30 cellular contexts compared by ENCODE assay signal in genomic region chr10:71406878-71407277, GRCh38. TPM values are rescaled to one million over a fixed set of nuclear protein-coding genes. Genes with fewer than 3 reads are reported as not detected.
"Had no signal": no experiment of that assay in that cellular context is flagged by ENCODE, and none has a peak within 500 bp of the region (broad histone marks: within the 10 kb centered on the region; RNA-seq: fewer than 3 reads in every experiment).

No MANE protein-coding gene starts in this region.

- ATAC-seq: left colon; left ventricle myocardium superior; lower lobe of right lung; naive thymus-derived CD8-positive, alpha-beta T cell; psoas muscle; right cardiac atrium; stimulated activated memory B cell treated with anti-CD40 and anti-IgM and Interleukin-4, amounts not matched to agents 10 μg/mL and 1 μg/mL and 100 μg/mL, for 72 hours; stimulated activated naive CD8-positive, alpha-beta T cell treated with anti-CD3 and anti-CD28 coated beads, Interleukin-15, Interleukin-2, amounts not matched to agents 100 U/mL and 50 U/mL, for 24 hours had no signal

- H3K27ac Mint-ChIP-seq: immature natural killer cell; naive thymus-derived CD8-positive, alpha-beta T cell; nephron progenitor cell; stimulated activated memory B cell treated with anti-CD40 and anti-IgM and Interleukin-4, amounts not matched to agents 10 μg/mL and 1 μg/mL and 100 μg/mL, for 72 hours had no signal

- H3K4me3 Mint-ChIP-seq: immature natural killer cell; naive thymus-derived CD8-positive, alpha-beta T cell; nephron progenitor cell; stimulated activated memory B cell treated with anti-CD40 and anti-IgM and Interleukin-4, amounts not matched to agents 10 μg/mL and 1 μg/mL and 100 μg/mL, for 72 hours had no signal

- H3K36me3 ChIP-seq: esophagus squamous epithelium, lower lobe of right lung, ovary, spleen, tibial artery, upper lobe of left lung had no signal

- H3K4me1 Mint-ChIP-seq: immature natural killer cell; naive thymus-derived CD8-positive, alpha-beta T cell; stimulated activated memory B cell treated with anti-CD40 and anti-IgM and Interleukin-4, amounts not matched to agents 10 μg/mL and 1 μg/mL and 100 μg/mL, for 72 hours had no signal

- H3K4me1 ChIP-seq: esophagus squamous epithelium, lower lobe of right lung, psoas muscle, spleen, tibial artery, upper lobe of left lung had no signal

- FAIRE-seq: endothelial cell of umbilical vein had no signal

- DNase-seq: dermis blood vessel endothelial cell; effector memory CD4-positive, alpha-beta T cell; erythroblast; esophagus squamous epithelium; foreskin melanocyte; hypothalamus; immature natural killer cell; islet precursor cell; kidney glomerular epithelial cell; left colon; left ventricle myocardium superior; lower lobe of right lung; naive thymus-derived CD8-positive, alpha-beta T cell; nephron progenitor cell; nucleus accumbens; psoas muscle; right cardiac atrium; spleen; stimulated activated CD4-positive, alpha-beta T cell treated with anti-CD3 and anti-CD28 coated beads, Interleukin-4, amount 100 ng/mL, for 4 hours; stimulated activated naive CD8-positive, alpha-beta T cell treated with anti-CD3 and anti-CD28 coated beads, Interleukin-15, Interleukin-2, amounts not matched to agents 100 U/mL and 50 U/mL, for 24 hours; substantia nigra; testis; tibial artery had no signal

- H3K27me3 ChIP-seq: testis, upper lobe of left lung had no signal

- H3K4me3 ChIP-seq: coronary artery, esophagus squamous epithelium, lower lobe of right lung, ovary, psoas muscle, skin epidermis, spleen, testis, tibial artery, upper lobe of left lung had no signal

- H3K27ac ChIP-seq: coronary artery, esophagus squamous epithelium, lower lobe of right lung, ovary, psoas muscle, skin epidermis, spleen, tibial artery, upper lobe of left lung had no signal

- H3K9me3 ChIP-seq: ovary, testis had no signal

- H3K36me3 Mint-ChIP-seq: stimulated activated memory B cell treated with anti-CD40 and anti-IgM and Interleukin-4, amounts not matched to agents 10 μg/mL and 1 μg/mL and 100 μg/mL, for 72 hours had no signal

RNA-seq across cellular contexts. Expression of gene CDH23, which starts 10.2 kb away (rescaled TPM):
- total RNA-seq: endothelial cell of umbilical vein, renal cortical epithelial cell had no signal
- polyA plus RNA-seq: endothelial cell of umbilical vein had no signal
